1 cellular context compared by ENCODE assay signal in the genomic region with DNA sequence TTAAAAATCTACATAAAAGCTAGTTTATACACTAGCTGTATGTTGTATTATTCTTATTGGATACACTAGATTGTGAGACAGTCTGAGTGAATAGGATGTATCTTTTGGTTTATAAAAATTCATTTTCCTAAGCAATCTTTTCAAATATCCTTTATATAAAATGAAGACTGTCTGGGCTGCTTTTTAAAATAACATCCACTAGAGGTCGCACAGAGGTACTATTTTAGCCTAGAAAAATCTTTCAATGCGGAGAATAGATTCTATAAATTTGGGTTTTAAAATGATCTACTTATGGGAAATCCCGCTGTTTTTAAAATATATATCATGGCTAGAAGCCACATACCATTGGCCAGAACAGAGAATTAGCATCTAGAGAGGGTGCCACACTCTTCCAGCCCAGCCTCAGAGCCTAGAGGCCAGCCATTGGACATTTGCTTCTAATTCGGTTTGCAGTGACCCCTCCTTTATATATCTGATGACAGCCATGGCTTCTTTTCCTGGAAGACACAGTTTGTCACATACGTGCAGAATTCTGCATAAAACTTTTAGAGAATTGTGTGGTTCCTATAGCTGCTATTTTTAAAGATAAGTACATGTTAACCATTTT.
TF ChIP-seq lines count a peak whose summit lies in the region.

No MANE protein-coding gene starts in this region.

TF ChIP-seq in GM23338, 12 proteins besides CTCF, POLR2A, EP300 and RAD21 (continued from another document):
- TF ChIP-seq, protein P1, sequence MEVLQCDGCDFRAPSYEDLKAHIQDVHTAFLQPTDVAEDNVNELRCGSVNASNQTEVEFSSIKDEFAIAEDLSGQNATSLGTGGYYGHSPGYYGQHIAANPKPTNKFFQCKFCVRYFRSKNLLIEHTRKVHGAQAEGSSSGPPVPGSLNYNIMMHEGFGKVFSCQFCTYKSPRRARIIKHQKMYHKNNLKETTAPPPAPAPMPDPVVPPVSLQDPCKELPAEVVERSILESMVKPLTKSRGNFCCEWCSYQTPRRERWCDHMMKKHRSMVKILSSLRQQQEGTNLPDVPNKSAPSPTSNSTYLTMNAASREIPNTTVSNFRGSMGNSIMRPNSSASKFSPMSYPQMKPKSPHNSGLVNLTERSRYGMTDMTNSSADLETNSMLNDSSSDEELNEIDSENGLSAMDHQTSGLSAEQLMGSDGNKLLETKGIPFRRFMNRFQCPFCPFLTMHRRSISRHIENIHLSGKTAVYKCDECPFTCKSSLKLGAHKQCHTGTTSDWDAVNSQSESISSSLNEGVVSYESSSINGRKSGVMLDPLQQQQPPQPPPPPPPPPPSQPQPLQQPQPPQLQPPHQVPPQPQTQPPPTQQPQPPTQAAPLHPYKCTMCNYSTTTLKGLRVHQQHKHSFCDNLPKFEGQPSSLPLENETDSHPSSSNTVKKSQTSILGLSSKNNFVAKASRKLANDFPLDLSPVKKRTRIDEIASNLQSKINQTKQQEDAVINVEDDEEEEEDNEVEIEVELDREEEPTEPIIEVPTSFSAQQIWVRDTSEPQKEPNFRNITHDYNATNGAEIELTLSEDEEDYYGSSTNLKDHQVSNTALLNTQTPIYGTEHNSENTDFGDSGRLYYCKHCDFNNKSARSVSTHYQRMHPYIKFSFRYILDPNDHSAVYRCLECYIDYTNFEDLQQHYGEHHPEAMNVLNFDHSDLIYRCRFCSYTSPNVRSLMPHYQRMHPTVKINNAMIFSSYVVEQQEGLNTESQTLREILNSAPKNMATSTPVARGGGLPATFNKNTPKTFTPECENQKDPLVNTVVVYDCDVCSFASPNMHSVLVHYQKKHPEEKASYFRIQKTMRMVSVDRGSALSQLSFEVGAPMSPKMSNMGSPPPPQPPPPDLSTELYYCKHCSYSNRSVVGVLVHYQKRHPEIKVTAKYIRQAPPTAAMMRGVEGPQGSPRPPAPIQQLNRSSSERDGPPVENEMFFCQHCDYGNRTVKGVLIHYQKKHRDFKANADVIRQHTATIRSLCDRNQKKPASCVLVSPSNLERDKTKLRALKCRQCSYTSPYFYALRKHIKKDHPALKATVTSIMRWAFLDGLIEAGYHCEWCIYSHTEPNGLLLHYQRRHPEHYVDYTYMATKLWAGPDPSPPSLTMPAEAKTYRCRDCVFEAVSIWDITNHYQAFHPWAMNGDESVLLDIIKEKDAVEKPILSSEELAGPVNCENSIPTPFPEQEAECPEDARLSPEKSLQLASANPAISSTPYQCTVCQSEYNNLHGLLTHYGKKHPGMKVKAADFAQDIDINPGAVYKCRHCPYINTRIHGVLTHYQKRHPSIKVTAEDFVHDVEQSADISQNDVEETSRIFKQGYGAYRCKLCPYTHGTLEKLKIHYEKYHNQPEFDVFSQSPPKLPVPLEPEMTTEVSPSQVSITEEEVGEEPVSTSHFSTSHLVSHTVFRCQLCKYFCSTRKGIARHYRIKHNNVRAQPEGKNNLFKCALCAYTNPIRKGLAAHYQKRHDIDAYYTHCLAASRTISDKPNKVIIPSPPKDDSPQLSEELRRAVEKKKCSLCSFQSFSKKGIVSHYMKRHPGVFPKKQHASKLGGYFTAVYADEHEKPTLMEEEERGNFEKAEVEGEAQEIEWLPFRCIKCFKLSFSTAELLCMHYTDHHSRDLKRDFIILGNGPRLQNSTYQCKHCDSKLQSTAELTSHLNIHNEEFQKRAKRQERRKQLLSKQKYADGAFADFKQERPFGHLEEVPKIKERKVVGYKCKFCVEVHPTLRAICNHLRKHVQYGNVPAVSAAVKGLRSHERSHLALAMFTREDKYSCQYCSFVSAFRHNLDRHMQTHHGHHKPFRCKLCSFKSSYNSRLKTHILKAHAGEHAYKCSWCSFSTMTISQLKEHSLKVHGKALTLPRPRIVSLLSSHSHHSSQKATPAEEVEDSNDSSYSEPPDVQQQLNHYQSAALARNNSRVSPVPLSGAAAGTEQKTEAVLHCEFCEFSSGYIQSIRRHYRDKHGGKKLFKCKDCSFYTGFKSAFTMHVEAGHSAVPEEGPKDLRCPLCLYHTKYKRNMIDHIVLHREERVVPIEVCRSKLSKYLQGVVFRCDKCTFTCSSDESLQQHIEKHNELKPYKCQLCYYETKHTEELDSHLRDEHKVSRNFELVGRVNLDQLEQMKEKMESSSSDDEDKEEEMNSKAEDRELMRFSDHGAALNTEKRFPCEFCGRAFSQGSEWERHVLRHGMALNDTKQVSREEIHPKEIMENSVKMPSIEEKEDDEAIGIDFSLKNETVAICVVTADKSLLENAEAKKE (CRISPR knock-in tag; IDR thresholded peaks at IDR 0.05) = no peak
- TF ChIP-seq POLR2AphosphoS5 (IDR thresholded peaks at IDR 0.05; ENCODE audit: low read depth) (no peak), STAT1 (IDR thresholded peaks at IDR 0.05; ENCODE audit: unreplicated experiment) (no peak), ZNF114 (CRISPR knock-in tag; IDR thresholded peaks at IDR 0.05) (no peak), EZH2 (IDR thresholded peaks at IDR 0.05; ENCODE audit: low read depth, unreplicated experiment) (no peak), CREB1 (CRISPR knock-in tag; IDR thresholded peaks at IDR 0.05; ENCODE audit: low read depth) (no peak), ZNF331 (CRISPR knock-in tag; IDR thresholded peaks at IDR 0.05; ENCODE audit: low read depth) (no peak), EZH2phosphoT487 (IDR thresholded peaks at IDR 0.05; ENCODE audit: unreplicated experiment) (no peak), JUNB (IDR thresholded peaks at IDR 0.05; ENCODE audit: unreplicated experiment) (no peak)
- TF ChIP-seq, protein P2, sequence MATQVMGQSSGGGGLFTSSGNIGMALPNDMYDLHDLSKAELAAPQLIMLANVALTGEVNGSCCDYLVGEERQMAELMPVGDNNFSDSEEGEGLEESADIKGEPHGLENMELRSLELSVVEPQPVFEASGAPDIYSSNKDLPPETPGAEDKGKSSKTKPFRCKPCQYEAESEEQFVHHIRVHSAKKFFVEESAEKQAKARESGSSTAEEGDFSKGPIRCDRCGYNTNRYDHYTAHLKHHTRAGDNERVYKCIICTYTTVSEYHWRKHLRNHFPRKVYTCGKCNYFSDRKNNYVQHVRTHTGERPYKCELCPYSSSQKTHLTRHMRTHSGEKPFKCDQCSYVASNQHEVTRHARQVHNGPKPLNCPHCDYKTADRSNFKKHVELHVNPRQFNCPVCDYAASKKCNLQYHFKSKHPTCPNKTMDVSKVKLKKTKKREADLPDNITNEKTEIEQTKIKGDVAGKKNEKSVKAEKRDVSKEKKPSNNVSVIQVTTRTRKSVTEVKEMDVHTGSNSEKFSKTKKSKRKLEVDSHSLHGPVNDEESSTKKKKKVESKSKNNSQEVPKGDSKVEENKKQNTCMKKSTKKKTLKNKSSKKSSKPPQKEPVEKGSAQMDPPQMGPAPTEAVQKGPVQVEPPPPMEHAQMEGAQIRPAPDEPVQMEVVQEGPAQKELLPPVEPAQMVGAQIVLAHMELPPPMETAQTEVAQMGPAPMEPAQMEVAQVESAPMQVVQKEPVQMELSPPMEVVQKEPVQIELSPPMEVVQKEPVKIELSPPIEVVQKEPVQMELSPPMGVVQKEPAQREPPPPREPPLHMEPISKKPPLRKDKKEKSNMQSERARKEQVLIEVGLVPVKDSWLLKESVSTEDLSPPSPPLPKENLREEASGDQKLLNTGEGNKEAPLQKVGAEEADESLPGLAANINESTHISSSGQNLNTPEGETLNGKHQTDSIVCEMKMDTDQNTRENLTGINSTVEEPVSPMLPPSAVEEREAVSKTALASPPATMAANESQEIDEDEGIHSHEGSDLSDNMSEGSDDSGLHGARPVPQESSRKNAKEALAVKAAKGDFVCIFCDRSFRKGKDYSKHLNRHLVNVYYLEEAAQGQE (IDR thresholded peaks at IDR 0.05; ENCODE audit: unreplicated experiment) = no peak
- TF ChIP-seq, protein P3, sequence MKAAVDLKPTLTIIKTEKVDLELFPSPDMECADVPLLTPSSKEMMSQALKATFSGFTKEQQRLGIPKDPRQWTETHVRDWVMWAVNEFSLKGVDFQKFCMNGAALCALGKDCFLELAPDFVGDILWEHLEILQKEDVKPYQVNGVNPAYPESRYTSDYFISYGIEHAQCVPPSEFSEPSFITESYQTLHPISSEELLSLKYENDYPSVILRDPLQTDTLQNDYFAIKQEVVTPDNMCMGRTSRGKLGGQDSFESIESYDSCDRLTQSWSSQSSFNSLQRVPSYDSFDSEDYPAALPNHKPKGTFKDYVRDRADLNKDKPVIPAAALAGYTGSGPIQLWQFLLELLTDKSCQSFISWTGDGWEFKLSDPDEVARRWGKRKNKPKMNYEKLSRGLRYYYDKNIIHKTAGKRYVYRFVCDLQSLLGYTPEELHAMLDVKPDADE (IDR thresholded peaks at IDR 0.05) = no peak
